In genomic region chr16:89268987-89269735, GRCh38 we compare ENCODE assay signal across 17 cellular contexts. TPM values are rescaled to one million over a fixed set of nuclear protein-coding genes. Genes with fewer than 3 reads are reported as not detected.
DNase-seq lines count a peak whose midpoint lies in the region; ATAC-seq and TF ChIP-seq lines count a peak whose summit lies in the region.
"Had no signal": no experiment of that assay in that cellular context is flagged by ENCODE, and none has a peak within 500 bp of the region (broad histone marks: within the 10 kb centered on the region; RNA-seq: fewer than 3 reads in every experiment).

No MANE protein-coding gene starts in this region.

- H4K20me1 ChIP-seq in H9 (ENCODE audit: control insufficient read depth, insufficient read depth, insufficient read length) = no peaks in the 10 kb centered on the region

- H3K56ac ChIP-seq in H9 (ENCODE audit: insufficient read length, low read depth, low read length) = no peak overlapping the region

- TF ChIP-seq CTCF in H9 (conservative IDR thresholded peaks at IDR 0.05) = no peak
- no peak for TF ChIP-seq CTCF in fibroblast of mammary gland (conservative IDR thresholded peaks at IDR 0.05; ENCODE audit: control insufficient read depth, insufficient read depth, low read depth, low read length)
- TF ChIP-seq CTCF in ascending aorta (IDR thresholded peaks at IDR 0.05) = no peak

- H2AFZ ChIP-seq in H9 (ENCODE audit: low read length) = no peak overlapping the region

- no peaks in the 10 kb centered on the region; the same call in 1 of the 2 replicates for H3K27me3 Mint-ChIP-seq in H9 (ENCODE audit: low read depth)

- no peak overlapping the region for H2AK5ac ChIP-seq in H9 (ENCODE audit: insufficient read length, low read length)

- no peaks in the 10 kb centered on the region; a peak in 1 of 5 replicates for H3K9me3 Mint-ChIP-seq in H9
- H3K9me3 Mint-ChIP-seq: activated T-cell treated with anti-CD3 and anti-CD28 coated beads, Interleukin-2, amount 50 U/mL, for 4 hours had no signal

- peaks cover 54 to 81% of the 10 kb centered on the region in 2 donors for H3K36me3 ChIP-seq in ascending aorta

- H4K5ac ChIP-seq in H9 (ENCODE audit: insufficient read length, low read depth, low read length) = no peak overlapping the region

- H3K4ac ChIP-seq in H9 (ENCODE audit: low read depth, low read length) = no peak overlapping the region

- DNase-seq in H9 (peak; percentile 13), NCI-H226 (peak; percentile 63), fibroblast of mammary gland (ENCODE audit: low read depth) (peak; percentile 87), sciatic nerve (ENCODE audit: low spot score) (peak; percentile 59), COLO829 (ENCODE audit: low spot score) (no peak), ascending aorta (ENCODE audit: low spot score in 2 of 2) (no peak)
- DNase-seq: activated T-cell treated with anti-CD3 and anti-CD28 coated beads, Interleukin-2, amount 50 U/mL, for 4 hours; Caco-2; effector memory CD4-positive, alpha-beta T cell; hypothalamus; NCI-H1092; NCI-H2227 treated with DMSO at 0.1 percent for 48 hours; SW 1271 had no signal

- no peak overlapping the region for H2BK15ac ChIP-seq in H9 (ENCODE audit: low read depth, low read length)

- WGBS in H9 (ENCODE audit: extremely low coverage, insufficient read length, low lambda C conversion rate) = no CpG with 5 or more reads among the region's 14 CpGs

- no peak overlapping the region for H3K4me2 ChIP-seq in H9 (ENCODE audit: insufficient read depth, insufficient read length, low read length)

- intact Hi-C loops in sciatic nerve (cut with DNase I) (no loop called here), ascending aorta (cut with DNase I) (no loop called here)

- no peak overlapping the region for H2BK120ac ChIP-seq in H9 (ENCODE audit: low read depth, low read length, poor library complexity, severe bottlenecking)

- H2BK12ac ChIP-seq in H9 (ENCODE audit: insufficient read length, low read depth, low read length) = no peak overlapping the region

- no peak overlapping the region for H2BK20ac ChIP-seq in H9 (ENCODE audit: low read depth, low read length, poor library complexity, severe bottlenecking)

- no peak overlapping the region for H3K9ac ChIP-seq in H9 (ENCODE audit: extremely low read depth, insufficient read length, low read length)

- H2BK5ac ChIP-seq in H9 (ENCODE audit: insufficient read length, low read length) = no peak overlapping the region

- ATAC-seq in sciatic nerve (peak; percentile 90), GM19452 (IDR thresholded peaks at IDR 0.05; ENCODE audit: unreplicated experiment) (no peak), HG03097 (IDR thresholded peaks at IDR 0.05; ENCODE audit: low FRiP score, unreplicated experiment) (no peak)
- ATAC-seq: activated CD4-positive, CD25-positive, alpha-beta regulatory T cell treated with anti-CD3 and anti-CD28 coated beads, Interleukin-2, amount 50 U/mL, for 24 hours; activated T-cell treated with anti-CD3 and anti-CD28 coated beads, Interleukin-2, amount 50 U/mL, for 4 hours had no signal

- H3K4me3 Mint-ChIP-seq in H9 = no peak overlapping the region
- H3K4me3 Mint-ChIP-seq: activated T-cell treated with anti-CD3 and anti-CD28 coated beads, Interleukin-2, amount 50 U/mL, for 4 hours had no signal

- H3K36me3 Mint-ChIP-seq in H9 (ENCODE audit: insufficient read depth in 1 of 3, low read depth in 3 of 3) = peaks cover 20 to 70% (median 61%) of the 10 kb centered on the region in 3 experiments

- no peaks in the 10 kb centered on the region for H3K79me1 ChIP-seq in H9 (ENCODE audit: insufficient read depth, low read depth, low read length, poor library complexity, severe bottlenecking)

- no peaks in the 10 kb centered on the region for H3K9me3 ChIP-seq in H9 (ENCODE audit: control insufficient read depth, low read depth, low read length)
- no peaks in the 10 kb centered on the region for H3K9me3 ChIP-seq in ascending aorta
- H3K9me3 ChIP-seq: Caco-2 had no signal

- H3T11ph ChIP-seq in H9 (ENCODE audit: low read length) = no peak overlapping the region

- H3K27me3 ChIP-seq in H9 (ENCODE audit: insufficient read depth, low read length) (no peaks in the 10 kb centered on the region), ascending aorta (no peaks in the 10 kb centered on the region)

- no peak overlapping the region for H3K27ac Mint-ChIP-seq in H9

- H3K4me3 ChIP-seq in fibroblast of mammary gland (ENCODE audit: control insufficient read depth, low read depth, low read length) = no peak overlapping the region
- no peak overlapping the region for H3K4me3 ChIP-seq in ascending aorta
- H3K4me3 ChIP-seq: lung had no signal

- no peaks in the 10 kb centered on the region for H3K23me2 ChIP-seq in H9 (ENCODE audit: insufficient read length, low read depth, low read length, poor library complexity, severe bottlenecking)

- H3K27ac ChIP-seq in H9 (ENCODE audit: insufficient read length, low read depth, low read length) = no peak overlapping the region
- no peak overlapping the region for H3K27ac ChIP-seq in ascending aorta

- H3K79me2 ChIP-seq in H9 (ENCODE audit: insufficient read depth, low read length) = no peaks in the 10 kb centered on the region

- H3K4me1 ChIP-seq in H9 (ENCODE audit: insufficient read depth, low read length) = no peaks in the 10 kb centered on the region
- no peaks in the 10 kb centered on the region for H3K4me1 ChIP-seq in ascending aorta
- H3K4me1 ChIP-seq: Caco-2 had no signal

- H4K8ac ChIP-seq in H9 (replicated peaks; ENCODE audit: insufficient read length, low read depth, low read length) = no peak overlapping the region

- H4K91ac ChIP-seq in H9 (ENCODE audit: insufficient read length, low read depth, low read length) = no peak overlapping the region

- no peak overlapping the region for H3K18ac ChIP-seq in H9 (ENCODE audit: insufficient read length, low read depth, low read length)

- H3K14ac ChIP-seq in H9 (ENCODE audit: insufficient read depth, low read length) = no peak overlapping the region

- no peaks in the 10 kb centered on the region for H3K4me1 Mint-ChIP-seq in H9

- H3K23ac ChIP-seq in H9 (ENCODE audit: insufficient read length, low read depth, low read length) = no peak overlapping the region

RNA-seq across cellular contexts. Expression of gene ZNF778, which starts 51.7 kb away (rescaled TPM):
- total RNA-seq in H9 (2021) (16.4 and 17.5 TPM in 2 replicates), sciatic nerve (9.8 TPM), ascending aorta (1.5 TPM)

Comparison
In these comparisons a context has a peak if more than half of its experiments do, and no peak if none do; other contexts are left out.
1. DNase-seq: peak in H9 (single experiment), NCI-H226 (single experiment), fibroblast of mammary gland (single experiment) and sciatic nerve (single experiment); none in COLO829 (single experiment) and ascending aorta (0 of 2).